ENCODE assay signal across 8 cellular contexts in the genomic region with DNA sequence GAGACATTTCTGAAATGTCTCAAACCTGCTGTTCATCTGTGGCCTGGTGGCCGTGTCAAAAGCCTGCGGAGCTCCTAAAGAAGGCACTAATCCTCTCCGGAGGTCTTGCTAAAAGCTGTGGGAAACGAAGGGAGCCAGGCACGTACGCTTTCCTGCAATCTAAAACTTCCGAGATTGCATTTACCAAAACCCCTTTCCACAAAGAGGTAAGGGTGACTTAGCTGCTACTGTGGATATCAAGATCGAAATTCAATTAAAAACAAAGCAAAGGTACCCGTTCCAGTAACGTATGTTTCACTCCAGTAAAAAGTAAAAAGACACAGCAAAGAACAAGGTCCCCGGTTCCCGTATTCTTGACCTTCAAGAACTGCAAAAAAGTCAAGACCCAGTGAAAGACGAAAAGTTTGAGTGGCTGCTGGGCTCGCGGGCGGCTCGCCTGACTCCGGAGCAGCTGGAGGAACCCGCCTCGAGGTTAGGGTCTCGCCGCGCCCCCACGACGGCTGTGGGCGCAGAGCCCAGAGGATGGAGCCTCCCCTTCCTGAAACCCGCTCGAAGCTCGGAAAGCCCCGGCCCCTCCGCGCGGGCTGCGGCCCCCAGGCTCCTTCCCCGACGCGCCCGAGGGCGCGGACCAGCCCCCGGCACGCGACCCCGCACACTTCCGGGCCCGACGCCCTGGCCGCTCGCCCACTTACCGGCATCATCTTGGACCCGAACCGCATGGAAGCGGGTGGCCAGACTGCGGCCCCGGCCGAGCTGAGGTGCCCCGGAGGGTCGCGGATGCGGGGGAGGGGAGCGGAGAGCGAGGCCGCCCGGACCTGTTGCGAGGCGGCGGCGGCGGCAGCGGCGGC. TPM values are rescaled to one million over a fixed set of nuclear protein-coding genes. Genes with fewer than 3 reads are reported as not detected.
DNase-seq lines count a peak whose midpoint lies in the region; ATAC-seq lines count a peak whose summit lies in the region.

No MANE protein-coding gene starts in this region.

- no peaks in the 10 kb centered on the region for H3K36me3 ChIP-seq in HUES48 (ENCODE audit: control insufficient read depth, insufficient read depth, low read length)
- H3K36me3 ChIP-seq in SK-N-MC (ENCODE audit: insufficient read depth, low read length), result no peaks in the 10 kb centered on the region

- intact Hi-C loops in right cardiac atrium (cut with DNase I) (no loop called here), sciatic nerve (cut with DNase I) (no loop called here)

- H3K4me3 ChIP-seq in HUES48 (ENCODE audit: low read depth, low read length) (peak overlapping the region; percentile 94), SK-N-MC (peak overlapping the region; percentile 99), right cardiac atrium (ENCODE audit: low read length) (peak overlapping the region; percentile 66)

- H3K4me1 ChIP-seq in HUES48 (ENCODE audit: control insufficient read depth, insufficient read depth, low read length), result peaks cover 25% of the 10 kb centered on the region
- H3K4me1 ChIP-seq in right cardiac atrium (ENCODE audit: control insufficient read depth, insufficient read depth, low read length), result no peaks in the 10 kb centered on the region

- H3K27me3 ChIP-seq in HUES48 (ENCODE audit: control insufficient read depth, insufficient read depth, low read length) (no peaks in the 10 kb centered on the region), right cardiac atrium (ENCODE audit: control insufficient read depth, insufficient read depth) (no peaks in the 10 kb centered on the region)

- DNase-seq in CMK (ENCODE audit: low read depth) (peak; percentile 59), SK-N-MC (ENCODE audit: low read depth, low spot score) (no peak), right cardiac atrium (peak in 2 of 3 donors; percentile 66 to 84), sciatic nerve (ENCODE audit: low spot score) (peak; percentile 80), NCI-H1436 treated with DMSO at 0.1 percent for 48 hours (lab: John Stamatoyannopoulos, UW) (no peak)

- H3K9ac ChIP-seq in HUES48 (ENCODE audit: low read depth, low read length), result peak overlapping the region; percentile 89
- peak overlapping the region; percentile 91 for H3K9ac ChIP-seq in SK-N-MC (ENCODE audit: insufficient read length)

- WGBS in adipose tissue, 3 donors, result 1% methylated on average over 57 to 71 of the region's 71 CpGs
- WGBS in right cardiac atrium, result under 1% methylated on average over 71 of the region's 71 CpGs

- ATAC-seq in GM19468 (IDR thresholded peaks at IDR 0.05; ENCODE audit: extremely low read depth, unreplicated experiment) (peak; percentile 1), right cardiac atrium (peak; percentile 20 to 24), sciatic nerve (peak; percentile 38)

- H3K27ac ChIP-seq in HUES48 (ENCODE audit: low read depth, low read length), result peak overlapping the region; percentile 100
- peak overlapping the region; percentile 92 for H3K27ac ChIP-seq in SK-N-MC
- peak overlapping the region; percentile 79 for H3K27ac ChIP-seq in adipose tissue (ENCODE audit: low read depth, low read length)
- H3K27ac ChIP-seq in right cardiac atrium (ENCODE audit: low read length), result peak overlapping the region; percentile 97

- H3K9me3 ChIP-seq in HUES48 (ENCODE audit: control insufficient read depth, insufficient read depth, low read length), result no peaks in the 10 kb centered on the region
- H3K9me3 ChIP-seq in SK-N-MC (ENCODE audit: low read depth, low read length), result no peaks in the 10 kb centered on the region
- H3K9me3 ChIP-seq in right cardiac atrium (ENCODE audit: control insufficient read depth, low read length), result no peaks in the 10 kb centered on the region

RNA-seq across cellular contexts. Expression of a gene that starts 0.6 kb away (rescaled TPM):
- polyA plus RNA-seq in adipose tissue (10 to 100 TPM in 2 of 3 donors, 1 to 10 TPM in 1; 6.4 to 13.9 (median 12.0) TPM), right cardiac atrium (9.8 TPM)
- total RNA-seq in right cardiac atrium (10 to 100 TPM; 25.9 to 29.7 (median 29.6) TPM), sciatic nerve (44.1 TPM)

Comparison
In these comparisons a context has a peak if more than half of its experiments do, and no peak if none do; other contexts are left out.
1. DNase-seq: peak in CMK (single experiment), right cardiac atrium (2 of 3) and sciatic nerve (single experiment); none in SK-N-MC (single experiment) and NCI-H1436 treated with DMSO at 0.1 percent for 48 hours (single experiment).
2. Peak in every context shown above with its lines, with median percentiles within 50 percentile points of each other: ATAC-seq, H3K27ac ChIP-seq and H3K4me3 ChIP-seq.